9 cellular contexts compared by ENCODE assay signal in genomic region chr14:102314242-102315011, GRCh38. TPM values are rescaled to one million over a fixed set of nuclear protein-coding genes. Genes with fewer than 3 reads are reported as not detected.
A peak's percentile ranks its signal among the peaks of the same experiment; 100 is the strongest.
DNase-seq lines count a peak whose midpoint lies in the region; ATAC-seq, FAIRE-seq and TF ChIP-seq lines count a peak whose summit lies in the region.
"Had no signal": no experiment of that assay in that cellular context is flagged by ENCODE, and none has a peak within 500 bp of the region (broad histone marks: within the 10 kb centered on the region; RNA-seq: fewer than 3 reads in every experiment).

No MANE protein-coding gene starts in this region.

- H3K4me2 ChIP-seq in OCI-LY3 (ENCODE audit: low read length): peak overlapping the region; percentile 83

- H3K4me3 ChIP-seq in OCI-LY3 (ENCODE audit: low read length): peak overlapping the region; percentile 88

- peaks cover 31% of the 10 kb centered on the region for H3K4me1 ChIP-seq in OCI-LY3 (ENCODE audit: low read length)

- peak overlapping the region; percentile 61 for H3K9ac ChIP-seq in OCI-LY3 (ENCODE audit: low read length)

- peak overlapping the region; percentile 54 to 92 (median 76) for H3K27ac Mint-ChIP-seq in naive B cell

- H3K27ac ChIP-seq in OCI-LY3 (ENCODE audit: low read length): no peak overlapping the region

- no peaks in the 10 kb centered on the region for H3K27me3 ChIP-seq in OCI-LY3 (ENCODE audit: low read depth, low read length)

- H3K4me3 Mint-ChIP-seq in activated T-cell treated with anti-CD3 and anti-CD28 coated beads, Interleukin-2, amount 50 U/mL, for 4 hours: peak overlapping the region; percentile 85
- peak overlapping the region; percentile 87 to 99 (median 94) for H3K4me3 Mint-ChIP-seq in naive B cell

- no peaks in the 10 kb centered on the region for H3K36me3 ChIP-seq in OCI-LY3 (replicated peaks; ENCODE audit: low read depth, low read length)

- H3K9me3 ChIP-seq in OCI-LY3 (ENCODE audit: insufficient read depth, low read length): no peaks in the 10 kb centered on the region

- no peaks in the 10 kb centered on the region for H3K27me3 Mint-ChIP-seq in activated T-cell treated with anti-CD3 and anti-CD28 coated beads, Interleukin-2, amount 50 U/mL, for 4 hours (ENCODE audit: low read depth)
- H3K27me3 Mint-ChIP-seq in naive B cell: peaks cover 0 to 4% (median 0%) of the 10 kb centered on the region in 3 donors

- peaks cover 41% of the 10 kb centered on the region for H3K4me1 Mint-ChIP-seq in activated T-cell treated with anti-CD3 and anti-CD28 coated beads, Interleukin-2, amount 50 U/mL, for 4 hours (ENCODE audit: low read depth)
- H3K4me1 Mint-ChIP-seq in naive B cell: peaks cover 29 to 53% (median 46%) of the 10 kb centered on the region in 3 donors

- H3K36me3 Mint-ChIP-seq in activated T-cell treated with anti-CD3 and anti-CD28 coated beads, Interleukin-2, amount 50 U/mL, for 4 hours (ENCODE audit: insufficient read depth): no peaks in the 10 kb centered on the region
- no peaks in the 10 kb centered on the region for H3K36me3 Mint-ChIP-seq in naive B cell

- peak; percentile 93 for TF ChIP-seq CTCF in OCI-LY3 (IDR thresholded peaks at IDR 0.05; ENCODE audit: low read depth, low read length)

- FAIRE-seq in HTR-8/SVneo (lab: Jason Lieb, UNC): no peak
- FAIRE-seq: colon had no signal

- ATAC-seq in GM19463 (IDR thresholded peaks at IDR 0.05; ENCODE audit: unreplicated experiment) (peak; percentile 61), naive B cell (ENCODE audit: low read depth in 2 of 2) (peak; percentile 68 to 72)
- ATAC-seq in activated T-cell treated with anti-CD3 and anti-CD28 coated beads, Interleukin-2, amount 50 U/mL, for 4 hours: peak; percentile 72 to 74

- no peaks in the 10 kb centered on the region for H3K79me2 ChIP-seq in OCI-LY3 (ENCODE audit: low read length)

- H3K9me3 Mint-ChIP-seq in activated T-cell treated with anti-CD3 and anti-CD28 coated beads, Interleukin-2, amount 50 U/mL, for 4 hours: no peaks in the 10 kb centered on the region
- H3K9me3 Mint-ChIP-seq in naive B cell: peaks cover 0 to 5% (median 0%) of the 10 kb centered on the region in 7 donors

- no peaks in the 10 kb centered on the region for H4K20me1 ChIP-seq in OCI-LY3 (ENCODE audit: insufficient read depth, low read length)

- peak; percentile 89 for DNase-seq in COLO668 (lab: John Stamatoyannopoulos, UW; ENCODE audit: unreplicated experiment)
- DNase-seq in HTR-8/SVneo (ENCODE audit: insufficient read length, low spot score): peak; percentile 75
- peak; percentile 75 for DNase-seq in activated T-cell treated with anti-CD3 and anti-CD28 coated beads, Interleukin-2, amount 50 U/mL, for 4 hours
- peak; percentile 77 for DNase-seq in fibroblast of gingiva (ENCODE audit: low read depth)
- DNase-seq in naive B cell: peak; percentile 80
- DNase-seq in stimulated activated CD8-positive, alpha-beta memory T cell treated with anti-CD3 and anti-CD28 coated beads, Interleukin-7, amount 100 ng/mL, for 48 hours (ENCODE audit: extremely low read depth in 1 of 2, low read depth in 1 of 2): peak; percentile 65 to 67

- peak overlapping the region; percentile 92 for H2AFZ ChIP-seq in OCI-LY3 (ENCODE audit: low read depth, low read length)

RNA-seq across cellular contexts. Expression of gene ZNF839, which starts 5.1 kb away (rescaled TPM):
- 10 to 100 TPM; 14.9 to 16.6 (median 15.5) TPM for total RNA-seq in activated T-cell treated with anti-CD3 and anti-CD28 coated beads, Interleukin-2, amount 50 U/mL, for 4 hours
- polyA plus RNA-seq in naive B cell (ENCODE audit: low read depth in 6 of 6): 10 to 100 TPM in 1 of 6 donors, 1 to 10 TPM in 5; 4.5 to 10.5 (median 5.6) TPM

RNA-seq across cellular contexts. Expression of gene MOK, which starts 9.5 kb away (rescaled TPM):
- 1 to 10 TPM; 3.2 to 5.5 (median 4.4) TPM for total RNA-seq in activated T-cell treated with anti-CD3 and anti-CD28 coated beads, Interleukin-2, amount 50 U/mL, for 4 hours
- 1 to 10 TPM in 3 of 6 donors, under 1 TPM in 2, not detected in 1; 0.64 to 2.0 (median 1.2) TPM for polyA plus RNA-seq in naive B cell (ENCODE audit: low read depth in 6 of 6)

RNA-seq across cellular contexts. Expression of gene CINP, which starts 48.3 kb away (rescaled TPM):
- total RNA-seq in activated T-cell treated with anti-CD3 and anti-CD28 coated beads, Interleukin-2, amount 50 U/mL, for 4 hours: 10 to 100 TPM; 57.7 to 63.9 (median 58.4) TPM
- 10 to 100 TPM; 28.6 to 42.4 (median 34.9) TPM for polyA plus RNA-seq in naive B cell (ENCODE audit: low read depth in 6 of 6)

RNA-seq across cellular contexts. Expression of gene TECPR2, which starts 48.3 kb away (rescaled TPM):
- total RNA-seq in activated T-cell treated with anti-CD3 and anti-CD28 coated beads, Interleukin-2, amount 50 U/mL, for 4 hours: 1 to 10 TPM; 5.5 to 6.7 (median 5.6) TPM
- polyA plus RNA-seq in naive B cell (ENCODE audit: low read depth in 6 of 6): 1 to 10 TPM; 2.3 to 6.6 (median 3.1) TPM
